ENCODE assay signal across 2 cellular contexts in the genomic region with DNA sequence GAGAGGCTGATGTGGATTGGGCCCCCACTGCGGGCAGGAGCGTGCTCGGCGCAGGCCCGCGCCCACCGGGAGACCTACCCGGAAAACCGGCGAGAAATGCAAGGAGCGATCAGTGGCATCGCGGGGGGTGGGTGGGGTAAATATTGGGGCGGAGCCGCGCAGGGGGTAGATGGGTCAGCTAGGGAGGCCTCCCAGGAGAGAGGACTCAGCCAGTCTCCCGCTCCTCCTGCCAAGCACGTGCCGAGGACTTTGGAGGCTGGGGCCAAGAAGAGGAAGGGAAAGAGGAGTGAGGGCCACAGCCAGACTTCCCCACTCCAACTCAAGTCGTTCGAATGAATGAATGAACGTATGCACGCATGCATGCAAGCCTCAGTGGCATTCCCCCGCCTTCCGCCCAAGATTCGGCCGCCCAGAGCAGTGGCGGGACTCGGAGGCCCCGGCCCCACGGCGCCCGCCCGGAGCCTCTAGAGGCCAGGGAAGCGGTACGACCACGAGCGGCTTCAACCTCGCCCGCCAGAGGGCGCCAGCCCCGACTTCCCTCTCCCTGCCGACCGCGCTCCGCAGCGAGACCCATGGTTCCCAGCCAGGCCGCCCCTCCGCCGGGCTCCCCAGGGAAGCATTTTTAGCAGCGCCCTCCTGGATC.
TF ChIP-seq lines count a peak whose summit lies in the region.

No MANE protein-coding gene starts in this region.

TF ChIP-seq in A549, 52 proteins besides CTCF, POLR2A, EP300 and RAD21 (continued from another document):
- TF ChIP-seq POLR2AphosphoS2 (conservative IDR thresholded peaks at IDR 0.05; ENCODE audit: low read length) (no peak), JUN (IDR thresholded peaks at IDR 0.05) (no peak), SMC3 (IDR thresholded peaks at IDR 0.05) (peak; percentile 64), FOXS1 (CRISPR knock-in tag; IDR thresholded peaks at IDR 0.05) (no peak), NFE2L2 (conservative IDR thresholded peaks at IDR 0.05; ENCODE audit: low read length) (no peak), CEBPB (IDR thresholded peaks at IDR 0.05) (no peak)
- TF ChIP-seq, protein P1, sequence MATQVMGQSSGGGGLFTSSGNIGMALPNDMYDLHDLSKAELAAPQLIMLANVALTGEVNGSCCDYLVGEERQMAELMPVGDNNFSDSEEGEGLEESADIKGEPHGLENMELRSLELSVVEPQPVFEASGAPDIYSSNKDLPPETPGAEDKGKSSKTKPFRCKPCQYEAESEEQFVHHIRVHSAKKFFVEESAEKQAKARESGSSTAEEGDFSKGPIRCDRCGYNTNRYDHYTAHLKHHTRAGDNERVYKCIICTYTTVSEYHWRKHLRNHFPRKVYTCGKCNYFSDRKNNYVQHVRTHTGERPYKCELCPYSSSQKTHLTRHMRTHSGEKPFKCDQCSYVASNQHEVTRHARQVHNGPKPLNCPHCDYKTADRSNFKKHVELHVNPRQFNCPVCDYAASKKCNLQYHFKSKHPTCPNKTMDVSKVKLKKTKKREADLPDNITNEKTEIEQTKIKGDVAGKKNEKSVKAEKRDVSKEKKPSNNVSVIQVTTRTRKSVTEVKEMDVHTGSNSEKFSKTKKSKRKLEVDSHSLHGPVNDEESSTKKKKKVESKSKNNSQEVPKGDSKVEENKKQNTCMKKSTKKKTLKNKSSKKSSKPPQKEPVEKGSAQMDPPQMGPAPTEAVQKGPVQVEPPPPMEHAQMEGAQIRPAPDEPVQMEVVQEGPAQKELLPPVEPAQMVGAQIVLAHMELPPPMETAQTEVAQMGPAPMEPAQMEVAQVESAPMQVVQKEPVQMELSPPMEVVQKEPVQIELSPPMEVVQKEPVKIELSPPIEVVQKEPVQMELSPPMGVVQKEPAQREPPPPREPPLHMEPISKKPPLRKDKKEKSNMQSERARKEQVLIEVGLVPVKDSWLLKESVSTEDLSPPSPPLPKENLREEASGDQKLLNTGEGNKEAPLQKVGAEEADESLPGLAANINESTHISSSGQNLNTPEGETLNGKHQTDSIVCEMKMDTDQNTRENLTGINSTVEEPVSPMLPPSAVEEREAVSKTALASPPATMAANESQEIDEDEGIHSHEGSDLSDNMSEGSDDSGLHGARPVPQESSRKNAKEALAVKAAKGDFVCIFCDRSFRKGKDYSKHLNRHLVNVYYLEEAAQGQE (IDR thresholded peaks at IDR 0.05): no peak
- TF ChIP-seq, protein P2, sequence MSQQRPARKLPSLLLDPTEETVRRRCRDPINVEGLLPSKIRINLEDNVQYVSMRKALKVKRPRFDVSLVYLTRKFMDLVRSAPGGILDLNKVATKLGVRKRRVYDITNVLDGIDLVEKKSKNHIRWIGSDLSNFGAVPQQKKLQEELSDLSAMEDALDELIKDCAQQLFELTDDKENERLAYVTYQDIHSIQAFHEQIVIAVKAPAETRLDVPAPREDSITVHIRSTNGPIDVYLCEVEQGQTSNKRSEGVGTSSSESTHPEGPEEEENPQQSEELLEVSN (IDR thresholded peaks at IDR 0.05; ENCODE audit: borderline replicate concordance, low read depth): 0 out of 2 replicates have a peak, but pooled peaks have one; percentile 38
- TF ChIP-seq, protein P3, sequence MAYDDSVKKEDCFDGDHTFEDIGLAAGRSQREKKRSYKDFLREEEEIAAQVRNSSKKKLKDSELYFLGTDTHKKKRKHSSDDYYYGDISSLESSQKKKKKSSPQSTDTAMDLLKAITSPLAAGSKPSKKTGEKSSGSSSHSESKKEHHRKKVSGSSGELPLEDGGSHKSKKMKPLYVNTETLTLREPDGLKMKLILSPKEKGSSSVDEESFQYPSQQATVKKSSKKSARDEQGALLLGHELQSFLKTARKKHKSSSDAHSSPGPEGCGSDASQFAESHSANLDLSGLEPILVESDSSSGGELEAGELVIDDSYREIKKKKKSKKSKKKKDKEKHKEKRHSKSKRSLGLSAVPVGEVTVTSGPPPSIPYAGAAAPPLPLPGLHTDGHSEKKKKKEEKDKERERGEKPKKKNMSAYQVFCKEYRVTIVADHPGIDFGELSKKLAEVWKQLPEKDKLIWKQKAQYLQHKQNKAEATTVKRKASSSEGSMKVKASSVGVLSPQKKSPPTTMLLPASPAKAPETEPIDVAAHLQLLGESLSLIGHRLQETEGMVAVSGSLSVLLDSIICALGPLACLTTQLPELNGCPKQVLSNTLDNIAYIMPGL (CRISPR knock-in tag; IDR thresholded peaks at IDR 0.05; ENCODE audit: borderline replicate concordance): no peak

TF ChIP-seq in liver, 16 proteins besides CTCF, POLR2A, EP300 and RAD21 (continued from another document):
- TF ChIP-seq, protein P1 (IDR thresholded peaks at IDR 0.05): no peak
- TF ChIP-seq, protein P4, sequence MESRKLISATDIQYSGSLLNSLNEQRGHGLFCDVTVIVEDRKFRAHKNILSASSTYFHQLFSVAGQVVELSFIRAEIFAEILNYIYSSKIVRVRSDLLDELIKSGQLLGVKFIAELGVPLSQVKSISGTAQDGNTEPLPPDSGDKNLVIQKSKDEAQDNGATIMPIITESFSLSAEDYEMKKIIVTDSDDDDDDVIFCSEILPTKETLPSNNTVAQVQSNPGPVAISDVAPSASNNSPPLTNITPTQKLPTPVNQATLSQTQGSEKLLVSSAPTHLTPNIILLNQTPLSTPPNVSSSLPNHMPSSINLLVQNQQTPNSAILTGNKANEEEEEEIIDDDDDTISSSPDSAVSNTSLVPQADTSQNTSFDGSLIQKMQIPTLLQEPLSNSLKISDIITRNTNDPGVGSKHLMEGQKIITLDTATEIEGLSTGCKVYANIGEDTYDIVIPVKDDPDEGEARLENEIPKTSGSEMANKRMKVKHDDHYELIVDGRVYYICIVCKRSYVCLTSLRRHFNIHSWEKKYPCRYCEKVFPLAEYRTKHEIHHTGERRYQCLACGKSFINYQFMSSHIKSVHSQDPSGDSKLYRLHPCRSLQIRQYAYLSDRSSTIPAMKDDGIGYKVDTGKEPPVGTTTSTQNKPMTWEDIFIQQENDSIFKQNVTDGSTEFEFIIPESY (IDR thresholded peaks at IDR 0.05): no peak
- TF ChIP-seq SP1 (IDR thresholded peaks at IDR 0.05) (no peak), HNF4G (IDR thresholded peaks at IDR 0.05) (no peak), FOXA1 (IDR thresholded peaks at IDR 0.05) (no peak), EGR1 (IDR thresholded peaks at IDR 0.05; ENCODE audit: low read depth in 2 of 2) (no peak), FOXA2 (IDR thresholded peaks at IDR 0.05) (no peak), YY1 (IDR thresholded peaks at IDR 0.05) (no peak)
